Comparison of ENCODE assay signal across 28 cellular contexts in the genomic region with DNA sequence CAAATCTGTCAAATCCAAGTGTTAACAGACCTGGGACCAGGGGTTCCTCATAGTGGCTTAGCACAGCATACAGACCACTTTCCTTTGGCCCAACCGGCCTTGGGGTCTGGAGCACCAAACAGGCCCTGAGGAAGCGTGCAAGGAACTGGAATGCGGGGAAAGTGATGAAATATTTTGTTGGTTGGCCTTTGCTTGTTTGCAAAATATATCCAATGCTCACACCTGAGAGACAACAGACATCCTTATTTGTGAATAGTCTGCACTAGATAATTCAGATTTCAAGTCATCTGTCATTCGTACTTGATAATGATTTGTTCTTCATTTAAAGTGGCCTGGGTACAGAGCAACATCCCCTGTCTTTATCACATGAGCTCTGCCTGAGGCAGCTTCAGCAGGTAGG. TPM values are rescaled to one million over a fixed set of nuclear protein-coding genes. Genes with fewer than 3 reads are reported as not detected.
"Had no signal": no experiment of that assay in that cellular context is flagged by ENCODE, and none has a peak within 500 bp of the region (broad histone marks: within the 10 kb centered on the region; RNA-seq: fewer than 3 reads in every experiment).

No MANE protein-coding gene starts in this region.

- H3K4me3 Mint-ChIP-seq: activated CD4-positive, alpha-beta memory T cell treated with anti-CD3 and anti-CD28 coated beads, Interleukin-2, amount 10 ng/mL, durations not matched to agents 7 days and 5 days; activated CD4-positive, alpha-beta T cell treated with anti-CD3 and anti-CD28 coated beads, Interleukin-2, amount 10 ng/mL, durations not matched to agents 7 days and 5 days; activated naive CD4-positive, alpha-beta T cell treated with anti-CD3 and anti-CD28 coated beads, Interleukin-2, amount 50 U/mL, for 24 hours; activated T-cell treated with anti-CD3 and anti-CD28 coated beads, Interleukin-2, amount 50 U/mL, for 24 hours; central memory CD8-positive, alpha-beta T cell; dendritic cell treated with granulocyte-macrophage colony-stimulating factor and Interleukin-4, amounts not matched to agents 40 ng/mL and 50 ng/mL, for 4 days; endodermal cell; natural killer cell; neural progenitor cell; T-helper 1 cell treated with Interleukin-12 subunit alpha and Interleukin-12 subunit beta and Interleukin-4 antibody, amounts not matched to agents 30 μg/mL and 1 μg/mL, for 36 hours had no signal

- H3K36me3 ChIP-seq: breast epithelium, neural progenitor cell had no signal

- H3K27me3 ChIP-seq: breast epithelium, neural progenitor cell, testis, transverse colon had no signal

- H3K4me1 ChIP-seq: breast epithelium, neural progenitor cell had no signal

- H3K9ac ChIP-seq: neural progenitor cell had no signal

- H3K27ac Mint-ChIP-seq: activated CD4-positive, alpha-beta memory T cell treated with anti-CD3 and anti-CD28 coated beads, Interleukin-2, amount 10 ng/mL, durations not matched to agents 7 days and 5 days; activated CD4-positive, alpha-beta T cell treated with anti-CD3 and anti-CD28 coated beads, Interleukin-2, amount 10 ng/mL, durations not matched to agents 7 days and 5 days; activated naive CD4-positive, alpha-beta T cell treated with anti-CD3 and anti-CD28 coated beads, Interleukin-2, amount 50 U/mL, for 24 hours; activated T-cell treated with anti-CD3 and anti-CD28 coated beads, Interleukin-2, amount 50 U/mL, for 24 hours; dendritic cell treated with granulocyte-macrophage colony-stimulating factor and Interleukin-4, amounts not matched to agents 40 ng/mL and 50 ng/mL, for 4 days; endodermal cell; natural killer cell; neural progenitor cell; T-helper 1 cell treated with Interleukin-12 subunit alpha and Interleukin-12 subunit beta and Interleukin-4 antibody, amounts not matched to agents 30 μg/mL and 1 μg/mL, for 36 hours had no signal

- H3K27me3 Mint-ChIP-seq: activated CD4-positive, alpha-beta memory T cell treated with anti-CD3 and anti-CD28 coated beads, Interleukin-2, amount 10 ng/mL, durations not matched to agents 7 days and 5 days; activated CD4-positive, alpha-beta T cell treated with anti-CD3 and anti-CD28 coated beads, Interleukin-2, amount 10 ng/mL, durations not matched to agents 7 days and 5 days; activated naive CD4-positive, alpha-beta T cell treated with anti-CD3 and anti-CD28 coated beads, Interleukin-2, amount 50 U/mL, for 24 hours had no signal

- H3K27ac ChIP-seq: heart left ventricle, neural progenitor cell, testis, transverse colon, VCaP had no signal

- H3K4me3 ChIP-seq: breast epithelium, heart left ventricle, lung, neural progenitor cell, testis, transverse colon had no signal

- ATAC-seq: activated CD4-positive, CD25-positive, alpha-beta regulatory T cell treated with anti-CD3 and anti-CD28 coated beads, Interleukin-2, amount 50 U/mL, for 24 hours; heart left ventricle; natural killer cell; right cardiac atrium had no signal

- DNase-seq: activated CD4-positive, alpha-beta memory T cell treated with anti-CD3 and anti-CD28 coated beads, Interleukin-2, amount 10 ng/mL, durations not matched to agents 7 days and 5 days; activated CD4-positive, alpha-beta T cell treated with anti-CD3 and anti-CD28 coated beads, Interleukin-2, amount 10 ng/mL, durations not matched to agents 7 days and 5 days; activated CD8-positive, alpha-beta memory T cell treated with anti-CD3 and anti-CD28 coated beads, Interleukin-2, amount 50 U/mL, for 48 hours; activated gamma-delta T cell; activated T-cell treated with anti-CD3 and anti-CD28 coated beads, Interleukin-2, amount 50 U/mL, for 24 hours; endodermal cell; kidney glomerular epithelial cell; mesendoderm; natural killer cell; occipital lobe; right cardiac atrium; stimulated activated CD4-positive, alpha-beta T cell treated with anti-CD3 and anti-CD28 coated beads, Interleukin-2, amount 100 ng/mL, for 48 hours; stimulated activated naive CD4-positive, alpha-beta T cell treated with Interleukin-2 at 50 U/mL for 16 hours; T-helper 9 cell; testis; transverse colon had no signal

- H3K9me3 Mint-ChIP-seq: activated CD4-positive, alpha-beta memory T cell treated with anti-CD3 and anti-CD28 coated beads, Interleukin-2, amount 10 ng/mL, durations not matched to agents 7 days and 5 days; activated CD4-positive, alpha-beta T cell treated with anti-CD3 and anti-CD28 coated beads, Interleukin-2, amount 10 ng/mL, durations not matched to agents 7 days and 5 days; activated naive CD4-positive, alpha-beta T cell treated with anti-CD3 and anti-CD28 coated beads, Interleukin-2, amount 50 U/mL, for 24 hours; activated T-cell treated with anti-CD3 and anti-CD28 coated beads, Interleukin-2, amount 50 U/mL, for 24 hours; central memory CD8-positive, alpha-beta T cell; dendritic cell treated with granulocyte-macrophage colony-stimulating factor and Interleukin-4, amounts not matched to agents 40 ng/mL and 50 ng/mL, for 4 days; endodermal cell; natural killer cell; neural progenitor cell; T-helper 1 cell treated with Interleukin-12 subunit alpha and Interleukin-12 subunit beta and Interleukin-4 antibody, amounts not matched to agents 30 μg/mL and 1 μg/mL, for 36 hours had no signal

- H3K4me1 Mint-ChIP-seq: neural progenitor cell had no signal

- H3K9me3 ChIP-seq: breast epithelium, heart left ventricle, testis, transverse colon had no signal

RNA-seq across cellular contexts. Expression of a gene that starts 43.5 kb away (rescaled TPM):
- total RNA-seq: activated CD4-positive, alpha-beta memory T cell treated with anti-CD3 and anti-CD28 coated beads, Interleukin-2, amount 10 ng/mL, durations not matched to agents 7 days and 5 days; activated CD4-positive, alpha-beta T cell treated with anti-CD3 and anti-CD28 coated beads, Interleukin-2, amount 10 ng/mL, durations not matched to agents 7 days and 5 days; endodermal cell; esophagus mucosa; mononuclear cell; natural killer cell; right cardiac atrium had no signal

RNA-seq across cellular contexts. Expression of a gene that starts 43.7 kb away (rescaled TPM):
- total RNA-seq: activated CD4-positive, alpha-beta memory T cell treated with anti-CD3 and anti-CD28 coated beads, Interleukin-2, amount 10 ng/mL, durations not matched to agents 7 days and 5 days; activated CD4-positive, alpha-beta T cell treated with anti-CD3 and anti-CD28 coated beads, Interleukin-2, amount 10 ng/mL, durations not matched to agents 7 days and 5 days; breast epithelium; endodermal cell; esophagus mucosa; heart left ventricle; mononuclear cell; natural killer cell; right cardiac atrium; testis; transverse colon had no signal
